ENCODE assay signal across 6 cellular contexts in genomic region chr19:50061650-50062049, GRCh38.
"Had no signal": no experiment of that assay in that cellular context is flagged by ENCODE, and none has a peak within 500 bp of the region (broad histone marks: within the 10 kb centered on the region; RNA-seq: fewer than 3 reads in every experiment).

No MANE protein-coding gene starts in this region.

- FAIRE-seq: H1, H54, HepG2 had no signal

- H3K4me2 ChIP-seq: GM23338 had no signal

- H2AFZ ChIP-seq: GM23338 had no signal

- ATAC-seq: GM23338, HepG2 had no signal

- DNase-seq: H9, HCEC 1CT had no signal

- H3K4me3 ChIP-seq: GM23338 had no signal
